Comparison of ENCODE assay signal across 21 cellular contexts in the genomic region with DNA sequence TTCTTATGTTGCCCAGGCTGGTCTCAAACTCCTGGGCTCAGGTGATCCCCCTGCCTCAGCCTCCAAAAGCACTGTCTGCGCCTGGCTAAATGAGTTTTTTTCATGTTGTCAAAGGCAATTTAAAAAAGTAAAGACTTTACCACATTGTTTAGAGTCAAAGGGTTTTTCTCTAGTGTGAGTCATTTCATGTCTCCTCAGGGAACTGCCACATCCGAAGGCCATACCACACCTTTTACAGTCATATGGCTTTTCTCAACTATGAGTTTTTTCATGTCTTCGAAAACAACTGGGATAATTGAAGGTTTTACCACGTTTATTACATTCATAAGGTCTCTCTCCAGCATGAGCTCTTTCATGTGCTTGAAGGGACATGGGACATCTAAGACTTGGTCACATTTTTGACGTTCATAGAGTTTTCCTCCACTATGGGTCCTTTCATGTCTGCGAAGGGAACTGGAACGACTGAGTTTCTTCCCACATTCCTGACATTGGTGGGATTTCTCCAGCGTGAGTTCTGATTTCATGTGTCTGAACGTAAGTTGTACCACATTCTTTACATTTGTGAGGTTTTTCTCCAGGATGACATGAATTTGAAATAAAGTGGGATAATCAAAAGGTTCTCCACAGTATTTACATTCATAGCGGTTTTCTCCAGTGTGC.
DNase-seq lines count a peak whose midpoint lies in the region; ATAC-seq and TF ChIP-seq lines count a peak whose summit lies in the region.
"Had no signal": no experiment of that assay in that cellular context is flagged by ENCODE, and none has a peak within 500 bp of the region (broad histone marks: within the 10 kb centered on the region; RNA-seq: fewer than 3 reads in every experiment).

No MANE protein-coding gene starts in this region.

- H3K27ac ChIP-seq in esophagus muscularis mucosa (replicated peaks in 1 of 4) (no peak overlapping the region), Peyer's patch (no peak overlapping the region), heart left ventricle (no peak overlapping the region)
- H3K27ac ChIP-seq: thoracic aorta had no signal

- H3K36me3 ChIP-seq in esophagus muscularis mucosa, result peaks cover 0 to 20% (median 9%) of the 10 kb centered on the region in 4 donors
- peaks cover 0 to 7% (median 0%) of the 10 kb centered on the region in 3 donors for H3K36me3 ChIP-seq in Peyer's patch
- H3K36me3 ChIP-seq in heart left ventricle, result peaks cover 0 to 22% (median 0%) of the 10 kb centered on the region in 9 donors
- H3K36me3 ChIP-seq: thoracic aorta had no signal

- H3K27me3 ChIP-seq in esophagus muscularis mucosa, result no peaks in the 10 kb centered on the region
- H3K27me3 ChIP-seq in Peyer's patch, result no peaks in the 10 kb centered on the region
- no peaks in the 10 kb centered on the region for H3K27me3 ChIP-seq in heart left ventricle

- H3K9me3 ChIP-seq in esophagus muscularis mucosa, result no peaks in the 10 kb centered on the region
- H3K9me3 ChIP-seq in Peyer's patch, result no peaks in the 10 kb centered on the region
- H3K9me3 ChIP-seq in heart left ventricle, result no peaks in the 10 kb centered on the region
- H3K9me3 ChIP-seq: thoracic aorta had no signal

- no peak for TF ChIP-seq EP300 in esophagus muscularis mucosa (IDR thresholded peaks at IDR 0.05)

- 90% methylated on average over 10 of the region's 10 CpGs for WGBS in esophagus muscularis mucosa
- 88 to 90% (median 89%) methylated on average over 10 of the region's 10 CpGs for WGBS in heart left ventricle, 4 donors

- H3K4me1 ChIP-seq in esophagus muscularis mucosa (no peaks in the 10 kb centered on the region), Peyer's patch (no peaks in the 10 kb centered on the region), heart left ventricle (no peaks in the 10 kb centered on the region)

- intact Hi-C loops in esophagus muscularis mucosa (cut with DNase I) (no loop called here), heart left ventricle (cut with DNase I) (no loop called here)

- peak; percentile 62 for ATAC-seq in GM18867 (IDR thresholded peaks at IDR 0.05; ENCODE audit: unreplicated experiment)
- peak; percentile 60 for ATAC-seq in HG02610 (IDR thresholded peaks at IDR 0.05; ENCODE audit: unreplicated experiment)
- ATAC-seq in heart left ventricle, result no peak
- ATAC-seq: right cardiac atrium had no signal

- no peak overlapping the region for H3K4me3 ChIP-seq in esophagus muscularis mucosa
- H3K4me3 ChIP-seq in Peyer's patch, result no peak overlapping the region
- H3K4me3 ChIP-seq in heart left ventricle, result no peak overlapping the region
- H3K4me3 ChIP-seq: thoracic aorta had no signal

- DNase-seq in LHCN-M2 (ENCODE audit: low read depth) (peak; percentile 43), iris pigment epithelial cell (ENCODE audit: low read depth) (peak; percentile 46), esophagus muscularis mucosa (ENCODE audit: extremely low spot score) (no peak), Peyer's patch (no peak), heart left ventricle (no peak)
- DNase-seq: activated CD4-positive, alpha-beta T cell treated with anti-CD3 and anti-CD28 coated beads, Interleukin-2, amount 50 U/mL, for 48 hours; activated gamma-delta T cell; aorta; C1 segment of cervical spinal cord; DMS53; erythroblast; head of caudate nucleus; HFFc6; islet precursor cell; NCI-H2081 treated with DMSO at 0.1 percent for 48 hours; NCI-H524 treated with DMSO at 0.1 percent for 48 hours; right cardiac atrium; stimulated activated CD8-positive, alpha-beta memory T cell treated with anti-CD3 and anti-CD28 coated beads, Interleukin-4, amount 100 ng/mL, for 48 hours had no signal

- TF ChIP-seq POLR2A in esophagus muscularis mucosa (IDR thresholded peaks at IDR 0.05; ENCODE audit: low read depth) (no peak), Peyer's patch (IDR thresholded peaks at IDR 0.05) (no peak), heart left ventricle (IDR thresholded peaks at IDR 0.05) (no peak)

- no peak for TF ChIP-seq CTCF in esophagus muscularis mucosa (IDR thresholded peaks at IDR 0.05)
- no peak for TF ChIP-seq CTCF in Peyer's patch (IDR thresholded peaks at IDR 0.05)
- no peak for TF ChIP-seq CTCF in heart left ventricle (IDR thresholded peaks at IDR 0.05)

Comparison
In these comparisons a context has a peak if more than half of its experiments do, and no peak if none do; other contexts are left out.
1. ATAC-seq: peak in GM18867 (single experiment) and HG02610 (single experiment); none in heart left ventricle (0 of 4).
2. DNase-seq: peak in LHCN-M2 (single experiment) and iris pigment epithelial cell (single experiment); none in esophagus muscularis mucosa (single experiment), Peyer's patch (0 of 3) and heart left ventricle (0 of 5).